In the genomic region with DNA sequence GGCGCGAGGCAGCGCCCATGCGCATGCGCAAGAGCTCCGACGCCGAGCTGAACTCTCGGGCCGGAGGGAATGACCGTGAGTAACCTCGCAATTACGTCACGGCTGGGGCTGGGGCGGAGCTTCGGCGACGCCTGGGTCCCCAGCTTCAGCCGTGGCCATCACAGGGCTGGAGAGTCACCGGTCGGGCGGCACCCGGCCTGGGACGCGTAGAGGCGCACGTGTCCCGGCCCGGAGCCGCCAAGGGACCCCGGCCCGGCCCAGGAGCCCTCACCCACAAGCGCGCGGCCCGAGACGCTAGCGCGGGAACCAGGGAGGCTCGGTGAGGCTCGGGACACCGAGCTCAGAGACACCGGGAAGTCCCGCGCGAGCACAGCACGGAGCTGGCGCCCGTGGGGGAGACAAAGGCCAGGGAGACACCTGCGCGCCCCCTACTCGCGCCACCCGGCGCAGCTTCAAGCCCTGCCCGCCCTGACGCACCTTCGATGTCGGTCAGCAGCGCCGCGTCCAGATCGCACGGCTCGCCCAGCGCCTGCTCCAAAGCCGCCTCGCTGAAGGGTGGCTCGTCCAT, we compare ENCODE assay signal across 8 cellular contexts. TPM values are rescaled to one million over a fixed set of nuclear protein-coding genes. Genes with fewer than 3 reads are reported as not detected.
DNase-seq lines count a peak whose midpoint lies in the region; ATAC-seq and TF ChIP-seq lines count a peak whose summit lies in the region.

No MANE protein-coding gene starts in this region.

- H3K4me1 Mint-ChIP-seq in endothelial cell (ENCODE audit: unreplicated experiment) (peaks cover 62% of the 10 kb centered on the region), mesothelial cell of epicardium (peaks cover 72% of the 10 kb centered on the region)

- H3K4me3 Mint-ChIP-seq in endothelial cell (ENCODE audit: unreplicated experiment) (peak overlapping the region; percentile 94), mesothelial cell of epicardium (peak overlapping the region; percentile 90)

- H3K9me3 Mint-ChIP-seq in endothelial cell (ENCODE audit: unreplicated experiment) (no peaks in the 10 kb centered on the region), mesothelial cell of epicardium (no peaks in the 10 kb centered on the region)

- peak; percentile 49 for ATAC-seq in GM21447 (IDR thresholded peaks at IDR 0.05; ENCODE audit: unreplicated experiment)

- peak overlapping the region; percentile 91 for H3K27ac Mint-ChIP-seq in endothelial cell (ENCODE audit: unreplicated experiment)
- H3K27ac Mint-ChIP-seq in mesothelial cell of epicardium = peak overlapping the region; percentile 97

- H3K4me1 ChIP-seq in HUES6 (ENCODE audit: control insufficient read depth, insufficient read depth, low read length) = peaks cover 46% of the 10 kb centered on the region
- H3K4me1 ChIP-seq in NT2/D1 (ENCODE audit: insufficient read depth, insufficient read length) = peaks cover 8% of the 10 kb centered on the region

- H3K36me3 ChIP-seq in HUES6 (ENCODE audit: control insufficient read depth, insufficient read depth, low read length) = peaks cover 5% of the 10 kb centered on the region
- H3K36me3 ChIP-seq in NT2/D1 (ENCODE audit: insufficient read depth, insufficient read length, low read length) = peaks cover 18% of the 10 kb centered on the region

- no peaks in the 10 kb centered on the region; the same call in 1 of the 2 replicates for H3K27me3 ChIP-seq in HUES6 (ENCODE audit: control insufficient read depth, insufficient read depth, low read length)
- H3K27me3 ChIP-seq in NT2/D1 (ENCODE audit: insufficient read depth, insufficient read length) = no peaks in the 10 kb centered on the region

- DNase-seq in D341Med (ENCODE audit: low spot score) = peak; percentile 88
- DNase-seq in NT2/D1 (ENCODE audit: low read depth, low spot score) = no peak
- peak; percentile 99 for DNase-seq in activated CD8-positive, alpha-beta memory T cell treated with anti-CD3 and anti-CD28 coated beads, Interleukin-2, amount 50 U/mL, for 48 hours
- DNase-seq in endothelial cell (ENCODE audit: low spot score) = peak; percentile 98
- DNase-seq in mesothelial cell of epicardium (ENCODE audit: low spot score in 2 of 2, unreplicated experiment in 2 of 2) = peak; percentile 92 to 97
- DNase-seq in stimulated activated CD8-positive, alpha-beta memory T cell treated with anti-CD3 and anti-CD28 coated beads, Interleukin-15, amount 100 ng/mL, for 24 hours (ENCODE audit: low read depth) = peak; percentile 90

- H3K27me3 Mint-ChIP-seq in endothelial cell (ENCODE audit: unreplicated experiment) (peaks cover 35% of the 10 kb centered on the region), mesothelial cell of epicardium (ENCODE audit: low read depth) (no peaks in the 10 kb centered on the region)

- H3K9me3 ChIP-seq in HUES6 (ENCODE audit: control insufficient read depth, insufficient read depth, low read depth, low read length) (no peaks in the 10 kb centered on the region), NT2/D1 (ENCODE audit: insufficient read depth, low read length) (no peaks in the 10 kb centered on the region)

- H3K27ac ChIP-seq in HUES6 (ENCODE audit: low read depth, low read length) = peak overlapping the region; percentile 94

- TF ChIP-seq CTCF in endothelial cell (IDR thresholded peaks at IDR 0.05; ENCODE audit: unreplicated experiment) = no peak
- no peak for TF ChIP-seq CTCF in mesothelial cell of epicardium (IDR thresholded peaks at IDR 0.05; ENCODE audit: unreplicated experiment)

- peak overlapping the region; percentile 95 for H3K9ac ChIP-seq in HUES6 (ENCODE audit: low read length)
- peak overlapping the region; percentile 100 for H3K9ac ChIP-seq in NT2/D1 (ENCODE audit: insufficient read length, low read depth)

- H3K4me3 ChIP-seq in HUES6 (ENCODE audit: low read depth, low read length) = peak overlapping the region; percentile 93
- peak overlapping the region; percentile 97 for H3K4me3 ChIP-seq in NT2/D1 (ENCODE audit: insufficient read length, low read depth)

- H3K36me3 Mint-ChIP-seq in endothelial cell (ENCODE audit: low read depth, unreplicated experiment) = peaks cover 16% of the 10 kb centered on the region
- peaks cover 4% of the 10 kb centered on the region for H3K36me3 Mint-ChIP-seq in mesothelial cell of epicardium

RNA-seq across cellular contexts. Expression of a gene that starts 0.5 kb away (rescaled TPM):
- total RNA-seq in endothelial cell (ENCODE audit: unreplicated experiment) (146 TPM), mesothelial cell of epicardium (179 to 187 TPM (median 181 TPM) in 3 replicates)
